Comparison of ENCODE assay signal across 8 cellular contexts in the genomic region with DNA sequence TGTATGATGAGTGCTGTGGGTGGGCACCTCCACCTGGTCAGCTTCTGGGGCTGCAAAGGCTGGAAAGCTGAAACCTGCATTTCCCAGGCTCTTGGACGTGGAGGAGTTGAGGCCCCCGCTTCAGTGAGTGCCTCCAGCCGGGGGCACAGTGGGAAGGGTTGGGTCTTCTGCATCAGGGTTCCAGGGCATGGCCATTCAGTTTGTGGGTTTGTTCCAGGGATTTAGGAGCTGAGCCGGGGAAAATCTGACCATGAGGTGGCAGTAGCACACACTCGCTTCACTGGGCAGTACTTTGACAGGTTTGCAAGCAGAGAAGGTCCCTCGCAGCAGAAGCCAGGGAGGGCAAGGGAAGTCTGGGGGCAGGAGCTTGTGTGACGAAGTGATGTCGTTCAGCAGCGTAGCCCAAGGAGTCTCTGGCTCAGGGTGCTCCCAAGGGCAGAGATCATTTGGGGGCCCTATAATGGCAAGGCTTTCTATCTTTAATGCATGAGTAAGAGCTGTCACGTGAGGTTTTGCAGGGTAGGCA.
DNase-seq lines count a peak whose midpoint lies in the region; ATAC-seq and TF ChIP-seq lines count a peak whose summit lies in the region.

No MANE protein-coding gene starts in this region.

- H3K9ac ChIP-seq in smooth muscle cell (ENCODE audit: low read depth), result no peak overlapping the region

- no peak overlapping the region for H3K4me3 ChIP-seq in smooth muscle cell

- peaks cover 5% of the 10 kb centered on the region for H3K27me3 Mint-ChIP-seq in activated CD4-positive, alpha-beta T cell treated with anti-CD3 and anti-CD28 coated beads for 36 hours
- peaks cover 5% of the 10 kb centered on the region for H3K27me3 Mint-ChIP-seq in activated CD4-positive, alpha-beta T cell treated with anti-CD3 and anti-CD28 coated beads, Interleukin-2, amount 10 ng/mL, durations not matched to agents 24 days and 14 days

- H3K27ac Mint-ChIP-seq in activated CD4-positive, alpha-beta T cell treated with anti-CD3 and anti-CD28 coated beads for 36 hours, result no peak overlapping the region
- no peak overlapping the region for H3K27ac Mint-ChIP-seq in activated CD4-positive, alpha-beta T cell treated with anti-CD3 and anti-CD28 coated beads, Interleukin-2, amount 10 ng/mL, durations not matched to agents 24 days and 14 days

- ATAC-seq in activated CD4-positive, alpha-beta T cell treated with anti-CD3 and anti-CD28 coated beads for 36 hours, result no peak
- no peak for ATAC-seq in GM18873 (IDR thresholded peaks at IDR 0.05; ENCODE audit: low FRiP score, unreplicated experiment)

- POLR2A ChIA-PET in activated CD4-positive, alpha-beta T cell treated with anti-CD3 and anti-CD28 coated beads for 36 hours (lab: Charles Lee), result no interaction called here

- peak; percentile 15 for TF ChIP-seq CTCF in smooth muscle cell (IDR thresholded peaks at IDR 0.05; ENCODE audit: borderline replicate concordance, insufficient read depth, poor library complexity, severe bottlenecking)

- H3F3A ChIP-seq in smooth muscle cell (ENCODE audit: low read depth), result no peaks in the 10 kb centered on the region

- H3K27ac ChIP-seq in smooth muscle cell (ENCODE audit: low read depth), result no peak overlapping the region

- peak; percentile 15 for DNase-seq in activated CD4-positive, alpha-beta T cell treated with anti-CD3 and anti-CD28 coated beads for 36 hours
- DNase-seq in activated CD4-positive, alpha-beta T cell treated with anti-CD3 and anti-CD28 coated beads for 48 hours, result no peak
- DNase-seq in NCI-H345 (lab: John Stamatoyannopoulos, UW), result peak; percentile 70
- DNase-seq in ecto neural progenitor cell (ENCODE audit: low spot score), result peak; percentile 60
- no peak for DNase-seq in smooth muscle cell (lab: John Stamatoyannopoulos, UW; ENCODE audit: unreplicated experiment)
- DNase-seq in activated CD4-positive, alpha-beta T cell treated with anti-CD3 and anti-CD28 coated beads, Interleukin-2, amount 10 ng/mL, durations not matched to agents 24 days and 14 days, result no peak
- no peak for DNase-seq in C1 segment of cervical spinal cord (lab: John Stamatoyannopoulos, UW)

- no peak overlapping the region for H2AFZ ChIP-seq in smooth muscle cell (ENCODE audit: low read depth)

- intact Hi-C loops in activated CD4-positive, alpha-beta T cell treated with anti-CD3 and anti-CD28 coated beads for 36 hours (cut with DNase I, micrococcal nuclease), result no loop called here
- intact Hi-C loops in activated CD4-positive, alpha-beta T cell treated with anti-CD3 and anti-CD28 coated beads, Interleukin-2, amount 10 ng/mL, durations not matched to agents 24 days and 14 days (cut with micrococcal nuclease), result no loop called here

- H3K4me3 Mint-ChIP-seq in activated CD4-positive, alpha-beta T cell treated with anti-CD3 and anti-CD28 coated beads for 36 hours, result no peak overlapping the region
- H3K4me3 Mint-ChIP-seq in activated CD4-positive, alpha-beta T cell treated with anti-CD3 and anti-CD28 coated beads, Interleukin-2, amount 10 ng/mL, durations not matched to agents 24 days and 14 days, result no peak overlapping the region

- no peaks in the 10 kb centered on the region for H3K27me3 ChIP-seq in smooth muscle cell (ENCODE audit: low read depth)

- no peaks in the 10 kb centered on the region for H4K20me1 ChIP-seq in smooth muscle cell (ENCODE audit: low read depth)

- H3K36me3 ChIP-seq in smooth muscle cell (ENCODE audit: low read depth), result no peaks in the 10 kb centered on the region

- 55% methylated on average over 10 of the region's 10 CpGs for WGBS in smooth muscle cell (ENCODE audit: low lambda C conversion rate)

- H3K9me3 Mint-ChIP-seq in activated CD4-positive, alpha-beta T cell treated with anti-CD3 and anti-CD28 coated beads for 36 hours (ENCODE audit: low read depth), result no peaks in the 10 kb centered on the region
- H3K9me3 Mint-ChIP-seq in activated CD4-positive, alpha-beta T cell treated with anti-CD3 and anti-CD28 coated beads, Interleukin-2, amount 10 ng/mL, durations not matched to agents 24 days and 14 days, result no peaks in the 10 kb centered on the region

- no peaks in the 10 kb centered on the region for H3K4me1 Mint-ChIP-seq in activated CD4-positive, alpha-beta T cell treated with anti-CD3 and anti-CD28 coated beads for 36 hours
- no peaks in the 10 kb centered on the region for H3K4me1 Mint-ChIP-seq in activated CD4-positive, alpha-beta T cell treated with anti-CD3 and anti-CD28 coated beads, Interleukin-2, amount 10 ng/mL, durations not matched to agents 24 days and 14 days

- H3K4me2 ChIP-seq in smooth muscle cell, result no peak overlapping the region

- H3K36me3 Mint-ChIP-seq in activated CD4-positive, alpha-beta T cell treated with anti-CD3 and anti-CD28 coated beads for 36 hours (ENCODE audit: low read depth), result no peaks in the 10 kb centered on the region
- no peaks in the 10 kb centered on the region for H3K36me3 Mint-ChIP-seq in activated CD4-positive, alpha-beta T cell treated with anti-CD3 and anti-CD28 coated beads, Interleukin-2, amount 10 ng/mL, durations not matched to agents 24 days and 14 days (ENCODE audit: low read depth)

- peaks cover 7% of the 10 kb centered on the region for H3K4me1 ChIP-seq in smooth muscle cell (ENCODE audit: low read depth)

- H3K79me2 ChIP-seq in smooth muscle cell (ENCODE audit: low read depth), result no peaks in the 10 kb centered on the region

- CTCF ChIA-PET in activated CD4-positive, alpha-beta T cell treated with anti-CD3 and anti-CD28 coated beads for 36 hours (lab: Charles Lee), result no interaction called here

- no peaks in the 10 kb centered on the region for H3K9me3 ChIP-seq in smooth muscle cell (replicated peaks; ENCODE audit: low read depth)

Comparison
In these comparisons a context has a peak if more than half of its experiments do, and no peak if none do; other contexts are left out.
1. DNase-seq: peak in activated CD4-positive, alpha-beta T cell treated with anti-CD3 and anti-CD28 coated beads for 36 hours (single experiment), NCI-H345 (single experiment) and ecto neural progenitor cell (single experiment); none in activated CD4-positive, alpha-beta T cell treated with anti-CD3 and anti-CD28 coated beads for 48 hours (single experiment), smooth muscle cell (single experiment), activated CD4-positive, alpha-beta T cell treated with anti-CD3 and anti-CD28 coated beads, Interleukin-2, amount 10 ng/mL, durations not matched to agents 24 days and 14 days (single experiment) and C1 segment of cervical spinal cord (0 of 14).